Comparison of ENCODE assay signal across 12 cellular contexts in genomic region chr14:23561873-23562821, GRCh38. TPM values are rescaled to one million over a fixed set of nuclear protein-coding genes. Genes with fewer than 3 reads are reported as not detected.
DNase-seq lines count a peak whose midpoint lies in the region; ATAC-seq and TF ChIP-seq lines count a peak whose summit lies in the region.
"Had no signal": no experiment of that assay in that cellular context is flagged by ENCODE, and none has a peak within 500 bp of the region (broad histone marks: within the 10 kb centered on the region; RNA-seq: fewer than 3 reads in every experiment).

No MANE protein-coding gene starts in this region.

- CTCF ChIA-PET in AG04450 (lab: Charles Lee), result interaction anchor here (0.7 to 8.1 kb wide), 13 partner anchors 8 to 325 kb away, joined by 3 to 330 read pairs (median 4); partner anchors contain the start of gene ZFHX2
- CTCF ChIA-PET in naive thymus-derived CD4-positive, alpha-beta T cell (lab: Charles Lee), result interaction anchor here (0.6 to 4.8 kb wide), 10 partner anchors 10 to 87 kb away, joined by 3 to 64 read pairs (median 5); partner anchors contain the start of gene ZFHX2

- peak overlapping the region in 5 of 9 donors; percentile 12 to 88 (median 67) for H3K27ac Mint-ChIP-seq in naive thymus-derived CD4-positive, alpha-beta T cell
- H3K27ac Mint-ChIP-seq in activated T-helper 2 cell treated with anti-CD3 and anti-CD28 coated beads, Interferon-gamma antibody, Interleukin-2, Interleukin-4, amounts not matched to agents 10 μg/mL and 5 μg/mL and 100 μg/mL, durations not matched to agents 14 hours and 24 hours and 36 hours, result no peak overlapping the region

- DNase-seq in AG04450 (ENCODE audit: low read depth, low spot score) (no peak), HCEC 1CT (peak; percentile 72), cardiac fibroblast (ENCODE audit: low read depth in 2 of 2) (peak; percentile 52 to 84), NCI-H2107 (lab: John Stamatoyannopoulos, UW) (no peak), AG20443 (ENCODE audit: low spot score) (no peak)
- no peak for DNase-seq in naive thymus-derived CD4-positive, alpha-beta T cell
- DNase-seq in activated effector memory CD4-positive, alpha-beta T cell treated with Interleukin-2 at 50 U/mL for 16 hours, result no peak
- no peak for DNase-seq in activated T-helper 2 cell treated with anti-CD3 and anti-CD28 coated beads, Interferon-gamma antibody, Interleukin-2, Interleukin-4, amounts not matched to agents 10 μg/mL and 5 μg/mL and 100 μg/mL, durations not matched to agents 14 hours and 24 hours and 36 hours (ENCODE audit: low spot score)

- no peaks in the 10 kb centered on the region for H3K27me3 ChIP-seq in AG04450 (ENCODE audit: control insufficient read depth, insufficient read depth, low read length)
- no peaks in the 10 kb centered on the region for H3K27me3 ChIP-seq in naive thymus-derived CD4-positive, alpha-beta T cell (ENCODE audit: control insufficient read depth in 2 of 2, insufficient read depth in 2 of 2, low read length in 2 of 2)
- H3K27me3 ChIP-seq: BLaER1 treated with 17β-estradiol and CSF1 and Interleukin-3, amounts not matched to agents 10 nM and 100 nM had no signal

- peaks cover 10 to 14% of the 10 kb centered on the region in 2 donors for H3K4me1 ChIP-seq in naive thymus-derived CD4-positive, alpha-beta T cell (ENCODE audit: control insufficient read depth in 2 of 2, insufficient read depth in 2 of 2, low read length in 2 of 2)

- no peak for ATAC-seq in naive thymus-derived CD4-positive, alpha-beta T cell

- POLR2A ChIA-PET in AG04450 (lab: Yijun Ruan, JAX), result interaction anchor here (1.3 kb wide), 1 partner anchor 84 kb away, joined by 5 read pairs; no protein-coding TSS in a partner anchor
- POLR2A ChIA-PET in naive thymus-derived CD4-positive, alpha-beta T cell (lab: Charles Lee), result interaction anchor here (0.6 to 0.8 kb wide), 3 partner anchors 19 to 1015 kb away, joined by 3 to 6 read pairs (median 4); no protein-coding TSS in a partner anchor

- intact Hi-C loops in naive thymus-derived CD4-positive, alpha-beta T cell (cut with micrococcal nuclease), result loop anchor here (1.0 kb wide), 4 partner anchors 23 to 297 kb away; no protein-coding TSS in a partner anchor
- intact Hi-C loops in activated T-helper 2 cell treated with anti-CD3 and anti-CD28 coated beads, Interferon-gamma antibody, Interleukin-2, Interleukin-4, amounts not matched to agents 10 μg/mL and 5 μg/mL and 100 μg/mL, durations not matched to agents 14 hours and 24 hours and 36 hours (cut with micrococcal nuclease), result loop anchor here (1.0 kb wide), 1 partner anchor 84 kb away; no protein-coding TSS in a partner anchor

- H3K27me3 Mint-ChIP-seq in naive thymus-derived CD4-positive, alpha-beta T cell, result no peaks in the 10 kb centered on the region
- H3K27me3 Mint-ChIP-seq in activated T-helper 2 cell treated with anti-CD3 and anti-CD28 coated beads, Interferon-gamma antibody, Interleukin-2, Interleukin-4, amounts not matched to agents 10 μg/mL and 5 μg/mL and 100 μg/mL, durations not matched to agents 14 hours and 24 hours and 36 hours (ENCODE audit: low read depth), result no peaks in the 10 kb centered on the region
- H3K27me3 Mint-ChIP-seq: activated CD4-positive, alpha-beta memory T cell treated with anti-CD3 and anti-CD28 coated beads, Interleukin-2, amount 10 ng/mL, durations not matched to agents 7 days and 5 days had no signal

- no peaks in the 10 kb centered on the region for H3K9me3 ChIP-seq in AG04450 (ENCODE audit: control insufficient read depth, insufficient read depth, low read length)
- H3K9me3 ChIP-seq in naive thymus-derived CD4-positive, alpha-beta T cell (ENCODE audit: control insufficient read depth in 2 of 3, low read length in 3 of 3), result no peaks in the 10 kb centered on the region
- H3K9me3 ChIP-seq: BLaER1 treated with 17β-estradiol and CSF1 and Interleukin-3, amounts not matched to agents 10 nM and 100 nM had no signal

- no peak overlapping the region for H3K4me3 ChIP-seq in AG04450 (ENCODE audit: low read depth, low read length)
- no peak overlapping the region for H3K4me3 ChIP-seq in cardiac fibroblast (replicated peaks in 1 of 2; ENCODE audit: low read depth in 2 of 2, low read length in 2 of 2)
- H3K4me3 ChIP-seq in naive thymus-derived CD4-positive, alpha-beta T cell (ENCODE audit: low read length), result no peak overlapping the region
- H3K4me3 ChIP-seq: BLaER1 treated with 17β-estradiol and CSF1 and Interleukin-3, amounts not matched to agents 10 nM and 100 nM had no signal

- peaks cover 0 to 76% (median 23%) of the 10 kb centered on the region in 3 experiments for H3K36me3 ChIP-seq in naive thymus-derived CD4-positive, alpha-beta T cell (ENCODE audit: control insufficient read depth in 2 of 3, insufficient read depth in 3 of 3, low read length in 3 of 3)

- peaks cover 16 to 44% (median 37%) of the 10 kb centered on the region in 7 donors for H3K4me1 Mint-ChIP-seq in naive thymus-derived CD4-positive, alpha-beta T cell
- peaks cover 22% of the 10 kb centered on the region for H3K4me1 Mint-ChIP-seq in activated T-helper 2 cell treated with anti-CD3 and anti-CD28 coated beads, Interferon-gamma antibody, Interleukin-2, Interleukin-4, amounts not matched to agents 10 μg/mL and 5 μg/mL and 100 μg/mL, durations not matched to agents 14 hours and 24 hours and 36 hours (ENCODE audit: low read depth)

- no peak for TF ChIP-seq CTCF in AG04450 (IDR thresholded peaks at IDR 0.05; ENCODE audit: low read depth, low read length)
- no peak for TF ChIP-seq CTCF in cardiac fibroblast (IDR thresholded peaks at IDR 0.05; ENCODE audit: low read depth, low read length)

- peak overlapping the region in 1 of 10 donors; percentile 2 for H3K4me3 Mint-ChIP-seq in naive thymus-derived CD4-positive, alpha-beta T cell
- no peak overlapping the region for H3K4me3 Mint-ChIP-seq in activated T-helper 2 cell treated with anti-CD3 and anti-CD28 coated beads, Interferon-gamma antibody, Interleukin-2, Interleukin-4, amounts not matched to agents 10 μg/mL and 5 μg/mL and 100 μg/mL, durations not matched to agents 14 hours and 24 hours and 36 hours (ENCODE audit: low read depth)
- H3K4me3 Mint-ChIP-seq: activated CD4-positive, alpha-beta memory T cell treated with anti-CD3 and anti-CD28 coated beads, Interleukin-2, amount 10 ng/mL, durations not matched to agents 7 days and 5 days had no signal

- peaks cover 8 to 32% (median 9%) of the 10 kb centered on the region in 5 donors for H3K36me3 Mint-ChIP-seq in naive thymus-derived CD4-positive, alpha-beta T cell
- peaks cover 64% of the 10 kb centered on the region for H3K36me3 Mint-ChIP-seq in activated T-helper 2 cell treated with anti-CD3 and anti-CD28 coated beads, Interferon-gamma antibody, Interleukin-2, Interleukin-4, amounts not matched to agents 10 μg/mL and 5 μg/mL and 100 μg/mL, durations not matched to agents 14 hours and 24 hours and 36 hours (ENCODE audit: low read depth)

- peak overlapping the region; percentile 11 for H3K27ac ChIP-seq in AG04450 (ENCODE audit: low read depth, low read length)
- H3K27ac ChIP-seq in naive thymus-derived CD4-positive, alpha-beta T cell (ENCODE audit: low read depth, low read length), result no peak overlapping the region
- H3K27ac ChIP-seq: VCaP had no signal

- H3K9me3 Mint-ChIP-seq in naive thymus-derived CD4-positive, alpha-beta T cell, result no peaks in the 10 kb centered on the region
- no peaks in the 10 kb centered on the region for H3K9me3 Mint-ChIP-seq in activated T-helper 2 cell treated with anti-CD3 and anti-CD28 coated beads, Interferon-gamma antibody, Interleukin-2, Interleukin-4, amounts not matched to agents 10 μg/mL and 5 μg/mL and 100 μg/mL, durations not matched to agents 14 hours and 24 hours and 36 hours
- H3K9me3 Mint-ChIP-seq: activated CD4-positive, alpha-beta memory T cell treated with anti-CD3 and anti-CD28 coated beads, Interleukin-2, amount 10 ng/mL, durations not matched to agents 7 days and 5 days had no signal

RNA-seq across cellular contexts. Expression of gene AP1G2, which starts 5.4 kb away (rescaled TPM):
- polyA plus RNA-seq in AG04450 (2011; rRNA removed), result 8.2 and 10.6 TPM in 2 replicates
- polyA minus RNA-seq in AG04450 (2011; rRNA and poly(A)+ RNA removed), result 11.0 and 19.9 TPM in 2 replicates
- total RNA-seq in naive thymus-derived CD4-positive, alpha-beta T cell, result 100 to 1,000 TPM; 266 to 548 (median 293) TPM
- 100 to 1,000 TPM in 1 of 2 donors, 10 to 100 TPM in 1; 66.4 to 113 TPM for polyA plus RNA-seq in naive thymus-derived CD4-positive, alpha-beta T cell
- total RNA-seq in activated T-helper 2 cell treated with anti-CD3 and anti-CD28 coated beads, Interferon-gamma antibody, Interleukin-2, Interleukin-4, amounts not matched to agents 10 μg/mL and 5 μg/mL and 100 μg/mL, durations not matched to agents 14 hours and 24 hours and 36 hours, result 164 and 170 TPM in 2 replicates

RNA-seq across cellular contexts. Expression of gene THTPA, which starts 6.1 kb away (rescaled TPM):
- 4.9 and 9.3 TPM in 2 replicates for polyA plus RNA-seq in AG04450 (2011; rRNA removed)
- polyA minus RNA-seq in AG04450 (2011; rRNA and poly(A)+ RNA removed), result 6.6 and 10.8 TPM in 2 replicates
- total RNA-seq in naive thymus-derived CD4-positive, alpha-beta T cell, result 10 to 100 TPM; 16.4 to 26.7 (median 19.2) TPM
- polyA plus RNA-seq in naive thymus-derived CD4-positive, alpha-beta T cell, result 10 to 100 TPM; 17.9 to 18.1 TPM
- 12.8 and 13.7 TPM in 2 replicates for total RNA-seq in activated T-helper 2 cell treated with anti-CD3 and anti-CD28 coated beads, Interferon-gamma antibody, Interleukin-2, Interleukin-4, amounts not matched to agents 10 μg/mL and 5 μg/mL and 100 μg/mL, durations not matched to agents 14 hours and 24 hours and 36 hours

RNA-seq across cellular contexts. Expression of gene ZFHX2, which starts 10.6 kb away (rescaled TPM):
- 0.09 and 0.14 TPM in 2 replicates for polyA plus RNA-seq in AG04450 (2011; rRNA removed)
- 0.37 and 0.52 TPM in 2 replicates for polyA minus RNA-seq in AG04450 (2011; rRNA and poly(A)+ RNA removed)
- 1 to 10 TPM in 1 of 5 experiments, under 1 TPM in 4; 0.45 to 2.6 (median 0.49) TPM for total RNA-seq in naive thymus-derived CD4-positive, alpha-beta T cell
- not detected for polyA plus RNA-seq in naive thymus-derived CD4-positive, alpha-beta T cell
- total RNA-seq in activated T-helper 2 cell treated with anti-CD3 and anti-CD28 coated beads, Interferon-gamma antibody, Interleukin-2, Interleukin-4, amounts not matched to agents 10 μg/mL and 5 μg/mL and 100 μg/mL, durations not matched to agents 14 hours and 24 hours and 36 hours, result 2.0 and 2.5 TPM in 2 replicates

RNA-seq across cellular contexts. Expression of gene JPH4, which starts 16.4 kb away (rescaled TPM):
- not detected in 2 replicates for polyA plus RNA-seq in AG04450 (2011; rRNA removed)
- polyA minus RNA-seq in AG04450 (2011; rRNA and poly(A)+ RNA removed), result not detected in 2 replicates
- total RNA-seq in naive thymus-derived CD4-positive, alpha-beta T cell, result 1 to 10 TPM in 1 of 5 experiments, under 1 TPM in 1, not detected in 3; 0.16 to 1.2 TPM
- polyA plus RNA-seq in naive thymus-derived CD4-positive, alpha-beta T cell, result under 1 TPM in 1 of 2 donors, not detected in 1; 0.13 TPM
- total RNA-seq in activated T-helper 2 cell treated with anti-CD3 and anti-CD28 coated beads, Interferon-gamma antibody, Interleukin-2, Interleukin-4, amounts not matched to agents 10 μg/mL and 5 μg/mL and 100 μg/mL, durations not matched to agents 14 hours and 24 hours and 36 hours, result 0.09 TPM in 2 replicates
- total RNA-seq: activated CD4-positive, alpha-beta memory T cell treated with anti-CD3 and anti-CD28 coated beads, Interleukin-2, amount 10 ng/mL, durations not matched to agents 7 days and 5 days; pulmonary artery endothelial cell had no signal

Comparison
In these comparisons a context has a peak if more than half of its experiments do, and no peak if none do; other contexts are left out.
1. DNase-seq: peak in HCEC 1CT (single experiment) and cardiac fibroblast (2 of 2); none in AG04450 (single experiment), naive thymus-derived CD4-positive, alpha-beta T cell (0 of 9), activated effector memory CD4-positive, alpha-beta T cell treated with Interleukin-2 at 50 U/mL for 16 hours (single experiment), activated T-helper 2 cell treated with anti-CD3 and anti-CD28 coated beads, Interferon-gamma antibody, Interleukin-2, Interleukin-4, amounts not matched to agents 10 μg/mL and 5 μg/mL and 100 μg/mL, durations not matched to agents 14 hours and 24 hours and 36 hours (single experiment), NCI-H2107 (single experiment) and AG20443 (single experiment).